In the genomic region with DNA sequence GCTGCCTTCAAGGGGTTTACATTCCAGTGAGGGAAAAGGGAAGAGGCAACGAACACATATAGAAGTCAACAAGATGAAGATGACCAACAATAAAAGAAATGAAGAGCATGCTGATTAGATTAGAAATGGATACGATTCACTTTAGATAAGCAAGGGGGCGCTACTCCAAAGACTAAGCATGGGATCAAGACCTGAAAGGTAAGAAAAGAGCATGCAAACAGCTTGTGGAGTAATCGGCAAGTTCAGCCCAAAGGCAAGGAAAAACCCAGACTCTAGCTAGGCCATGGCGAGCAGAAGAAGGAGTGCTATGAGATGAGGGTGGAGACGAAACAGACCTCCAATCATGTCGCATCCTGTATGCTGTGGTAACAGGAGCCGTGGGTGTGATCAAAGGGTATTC, we compare ENCODE assay signal across 1 cellular context.
TF ChIP-seq lines count a peak whose summit lies in the region.

No MANE protein-coding gene starts in this region.

TF ChIP-seq in GM23338, 12 proteins besides CTCF, POLR2A, EP300 and RAD21 (continued from another document):
- TF ChIP-seq, protein P1, sequence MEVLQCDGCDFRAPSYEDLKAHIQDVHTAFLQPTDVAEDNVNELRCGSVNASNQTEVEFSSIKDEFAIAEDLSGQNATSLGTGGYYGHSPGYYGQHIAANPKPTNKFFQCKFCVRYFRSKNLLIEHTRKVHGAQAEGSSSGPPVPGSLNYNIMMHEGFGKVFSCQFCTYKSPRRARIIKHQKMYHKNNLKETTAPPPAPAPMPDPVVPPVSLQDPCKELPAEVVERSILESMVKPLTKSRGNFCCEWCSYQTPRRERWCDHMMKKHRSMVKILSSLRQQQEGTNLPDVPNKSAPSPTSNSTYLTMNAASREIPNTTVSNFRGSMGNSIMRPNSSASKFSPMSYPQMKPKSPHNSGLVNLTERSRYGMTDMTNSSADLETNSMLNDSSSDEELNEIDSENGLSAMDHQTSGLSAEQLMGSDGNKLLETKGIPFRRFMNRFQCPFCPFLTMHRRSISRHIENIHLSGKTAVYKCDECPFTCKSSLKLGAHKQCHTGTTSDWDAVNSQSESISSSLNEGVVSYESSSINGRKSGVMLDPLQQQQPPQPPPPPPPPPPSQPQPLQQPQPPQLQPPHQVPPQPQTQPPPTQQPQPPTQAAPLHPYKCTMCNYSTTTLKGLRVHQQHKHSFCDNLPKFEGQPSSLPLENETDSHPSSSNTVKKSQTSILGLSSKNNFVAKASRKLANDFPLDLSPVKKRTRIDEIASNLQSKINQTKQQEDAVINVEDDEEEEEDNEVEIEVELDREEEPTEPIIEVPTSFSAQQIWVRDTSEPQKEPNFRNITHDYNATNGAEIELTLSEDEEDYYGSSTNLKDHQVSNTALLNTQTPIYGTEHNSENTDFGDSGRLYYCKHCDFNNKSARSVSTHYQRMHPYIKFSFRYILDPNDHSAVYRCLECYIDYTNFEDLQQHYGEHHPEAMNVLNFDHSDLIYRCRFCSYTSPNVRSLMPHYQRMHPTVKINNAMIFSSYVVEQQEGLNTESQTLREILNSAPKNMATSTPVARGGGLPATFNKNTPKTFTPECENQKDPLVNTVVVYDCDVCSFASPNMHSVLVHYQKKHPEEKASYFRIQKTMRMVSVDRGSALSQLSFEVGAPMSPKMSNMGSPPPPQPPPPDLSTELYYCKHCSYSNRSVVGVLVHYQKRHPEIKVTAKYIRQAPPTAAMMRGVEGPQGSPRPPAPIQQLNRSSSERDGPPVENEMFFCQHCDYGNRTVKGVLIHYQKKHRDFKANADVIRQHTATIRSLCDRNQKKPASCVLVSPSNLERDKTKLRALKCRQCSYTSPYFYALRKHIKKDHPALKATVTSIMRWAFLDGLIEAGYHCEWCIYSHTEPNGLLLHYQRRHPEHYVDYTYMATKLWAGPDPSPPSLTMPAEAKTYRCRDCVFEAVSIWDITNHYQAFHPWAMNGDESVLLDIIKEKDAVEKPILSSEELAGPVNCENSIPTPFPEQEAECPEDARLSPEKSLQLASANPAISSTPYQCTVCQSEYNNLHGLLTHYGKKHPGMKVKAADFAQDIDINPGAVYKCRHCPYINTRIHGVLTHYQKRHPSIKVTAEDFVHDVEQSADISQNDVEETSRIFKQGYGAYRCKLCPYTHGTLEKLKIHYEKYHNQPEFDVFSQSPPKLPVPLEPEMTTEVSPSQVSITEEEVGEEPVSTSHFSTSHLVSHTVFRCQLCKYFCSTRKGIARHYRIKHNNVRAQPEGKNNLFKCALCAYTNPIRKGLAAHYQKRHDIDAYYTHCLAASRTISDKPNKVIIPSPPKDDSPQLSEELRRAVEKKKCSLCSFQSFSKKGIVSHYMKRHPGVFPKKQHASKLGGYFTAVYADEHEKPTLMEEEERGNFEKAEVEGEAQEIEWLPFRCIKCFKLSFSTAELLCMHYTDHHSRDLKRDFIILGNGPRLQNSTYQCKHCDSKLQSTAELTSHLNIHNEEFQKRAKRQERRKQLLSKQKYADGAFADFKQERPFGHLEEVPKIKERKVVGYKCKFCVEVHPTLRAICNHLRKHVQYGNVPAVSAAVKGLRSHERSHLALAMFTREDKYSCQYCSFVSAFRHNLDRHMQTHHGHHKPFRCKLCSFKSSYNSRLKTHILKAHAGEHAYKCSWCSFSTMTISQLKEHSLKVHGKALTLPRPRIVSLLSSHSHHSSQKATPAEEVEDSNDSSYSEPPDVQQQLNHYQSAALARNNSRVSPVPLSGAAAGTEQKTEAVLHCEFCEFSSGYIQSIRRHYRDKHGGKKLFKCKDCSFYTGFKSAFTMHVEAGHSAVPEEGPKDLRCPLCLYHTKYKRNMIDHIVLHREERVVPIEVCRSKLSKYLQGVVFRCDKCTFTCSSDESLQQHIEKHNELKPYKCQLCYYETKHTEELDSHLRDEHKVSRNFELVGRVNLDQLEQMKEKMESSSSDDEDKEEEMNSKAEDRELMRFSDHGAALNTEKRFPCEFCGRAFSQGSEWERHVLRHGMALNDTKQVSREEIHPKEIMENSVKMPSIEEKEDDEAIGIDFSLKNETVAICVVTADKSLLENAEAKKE (CRISPR knock-in tag; IDR thresholded peaks at IDR 0.05) = no peak
- TF ChIP-seq NANOG (IDR thresholded peaks at IDR 0.05; ENCODE audit: borderline replicate concordance) (no peak), JUNB (IDR thresholded peaks at IDR 0.05; ENCODE audit: unreplicated experiment) (no peak), EZH2 (IDR thresholded peaks at IDR 0.05; ENCODE audit: low read depth, unreplicated experiment) (no peak)
